1 cellular context compared by ENCODE assay signal in the genomic region with DNA sequence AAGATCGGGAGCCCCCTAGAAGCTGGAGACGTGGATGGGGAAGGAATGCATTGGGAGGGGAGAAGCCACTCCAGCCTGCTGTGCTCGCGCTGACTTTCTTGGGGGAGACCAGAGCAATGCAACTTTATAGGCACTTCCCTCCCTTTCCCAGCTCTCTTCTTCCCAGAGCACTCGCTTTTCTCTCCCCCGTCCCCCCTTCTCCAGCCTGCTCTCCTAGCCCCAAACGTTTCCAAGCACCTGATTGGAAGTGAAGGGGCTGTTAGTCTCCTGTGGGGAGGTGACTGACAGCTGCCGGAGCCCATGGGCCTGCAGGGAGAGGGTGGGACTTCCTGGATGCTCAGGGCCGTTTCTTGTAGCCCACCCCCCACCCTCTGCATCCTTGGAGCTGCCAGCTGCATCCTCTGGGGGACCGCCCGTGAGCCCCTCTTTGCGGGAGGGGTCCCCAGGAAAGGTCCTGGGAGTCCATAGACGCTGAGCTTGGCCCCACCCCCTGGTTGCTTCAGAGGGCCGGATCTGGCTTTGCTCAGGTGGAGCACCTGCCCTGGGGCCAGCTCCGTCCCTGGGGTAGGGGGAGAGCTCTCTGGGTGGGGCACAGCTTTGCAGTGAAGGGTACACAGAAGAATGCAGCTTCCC.
TF ChIP-seq lines count a peak whose summit lies in the region.

No MANE protein-coding gene starts in this region.

TF ChIP-seq in K562, 482 proteins besides CTCF, POLR2A, EP300 and RAD21 (continued from another document and continues in another):
- TF ChIP-seq CHD7 (IDR thresholded peaks at IDR 0.05; ENCODE audit: low read depth, low read length) (no peak), SNIP1 (IDR thresholded peaks at IDR 0.05; ENCODE audit: low read depth) (no peak), ZSCAN32 (CRISPR knock-in tag; IDR thresholded peaks at IDR 0.05) (no peak), NONO (IDR thresholded peaks at IDR 0.05; ENCODE audit: low read depth in 2 of 2, low read length in 1 of 2) (no peak), ZNF354B (CRISPR knock-in tag; IDR thresholded peaks at IDR 0.05) (no peak), KAT8 (IDR thresholded peaks at IDR 0.05; ENCODE audit: low read depth) (no peak), ZFPM2 (CRISPR knock-in tag; IDR thresholded peaks at IDR 0.05) (no peak), ZNF41 (CRISPR knock-in tag; conservative IDR thresholded peaks at IDR 0.05) (no peak), GABPB1 (CRISPR knock-in tag; IDR thresholded peaks at IDR 0.05) (peak; percentile 85), SRSF1 (IDR thresholded peaks at IDR 0.05; ENCODE audit: low read depth, low read length) (no peak), HOXB6 (CRISPR knock-in tag; IDR thresholded peaks at IDR 0.05; ENCODE audit: borderline replicate concordance) (no peak), ZNF830 (CRISPR knock-in tag; IDR thresholded peaks at IDR 0.05) (no peak), NR1H2 (CRISPR knock-in tag; IDR thresholded peaks at IDR 0.05) (no peak), SP2 (IDR thresholded peaks at IDR 0.05; ENCODE audit: extremely low read depth, low read depth, low read length, poor library complexity, severe bottlenecking) (peak; percentile 49), NFYB (IDR thresholded peaks at IDR 0.05; ENCODE audit: extremely low read depth, insufficient read length) (peak; percentile 76), ZNF253 (CRISPR knock-in tag; conservative IDR thresholded peaks at IDR 0.05) (no peak), HCFC1 (IDR thresholded peaks at IDR 0.05; ENCODE audit: low read depth, low read length) (no peak), MEF2D (tag; conservative IDR thresholded peaks at IDR 0.05; ENCODE audit: low read depth) (no peak)
- TF ChIP-seq, protein P1, sequence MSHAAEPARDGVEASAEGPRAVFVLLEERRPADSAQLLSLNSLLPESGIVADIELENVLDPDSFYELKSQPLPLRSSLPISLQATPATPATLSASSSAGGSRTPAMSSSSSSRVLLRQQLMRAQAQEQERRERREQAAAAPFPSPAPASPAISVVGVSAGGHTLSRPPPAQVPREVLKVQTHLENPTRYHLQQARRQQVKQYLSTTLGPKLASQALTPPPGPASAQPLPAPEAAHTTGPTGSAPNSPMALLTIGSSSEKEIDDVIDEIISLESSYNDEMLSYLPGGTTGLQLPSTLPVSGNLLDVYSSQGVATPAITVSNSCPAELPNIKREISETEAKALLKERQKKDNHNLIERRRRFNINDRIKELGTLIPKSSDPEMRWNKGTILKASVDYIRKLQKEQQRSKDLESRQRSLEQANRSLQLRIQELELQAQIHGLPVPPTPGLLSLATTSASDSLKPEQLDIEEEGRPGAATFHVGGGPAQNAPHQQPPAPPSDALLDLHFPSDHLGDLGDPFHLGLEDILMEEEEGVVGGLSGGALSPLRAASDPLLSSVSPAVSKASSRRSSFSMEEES (CRISPR knock-in tag; IDR thresholded peaks at IDR 0.05) = no peak
- TF ChIP-seq, protein P2, sequence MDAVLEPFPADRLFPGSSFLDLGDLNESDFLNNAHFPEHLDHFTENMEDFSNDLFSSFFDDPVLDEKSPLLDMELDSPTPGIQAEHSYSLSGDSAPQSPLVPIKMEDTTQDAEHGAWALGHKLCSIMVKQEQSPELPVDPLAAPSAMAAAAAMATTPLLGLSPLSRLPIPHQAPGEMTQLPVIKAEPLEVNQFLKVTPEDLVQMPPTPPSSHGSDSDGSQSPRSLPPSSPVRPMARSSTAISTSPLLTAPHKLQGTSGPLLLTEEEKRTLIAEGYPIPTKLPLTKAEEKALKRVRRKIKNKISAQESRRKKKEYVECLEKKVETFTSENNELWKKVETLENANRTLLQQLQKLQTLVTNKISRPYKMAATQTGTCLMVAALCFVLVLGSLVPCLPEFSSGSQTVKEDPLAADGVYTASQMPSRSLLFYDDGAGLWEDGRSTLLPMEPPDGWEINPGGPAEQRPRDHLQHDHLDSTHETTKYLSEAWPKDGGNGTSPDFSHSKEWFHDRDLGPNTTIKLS (IDR thresholded peaks at IDR 0.05; ENCODE audit: borderline replicate concordance, low read depth) = no peak
- TF ChIP-seq, protein P3, sequence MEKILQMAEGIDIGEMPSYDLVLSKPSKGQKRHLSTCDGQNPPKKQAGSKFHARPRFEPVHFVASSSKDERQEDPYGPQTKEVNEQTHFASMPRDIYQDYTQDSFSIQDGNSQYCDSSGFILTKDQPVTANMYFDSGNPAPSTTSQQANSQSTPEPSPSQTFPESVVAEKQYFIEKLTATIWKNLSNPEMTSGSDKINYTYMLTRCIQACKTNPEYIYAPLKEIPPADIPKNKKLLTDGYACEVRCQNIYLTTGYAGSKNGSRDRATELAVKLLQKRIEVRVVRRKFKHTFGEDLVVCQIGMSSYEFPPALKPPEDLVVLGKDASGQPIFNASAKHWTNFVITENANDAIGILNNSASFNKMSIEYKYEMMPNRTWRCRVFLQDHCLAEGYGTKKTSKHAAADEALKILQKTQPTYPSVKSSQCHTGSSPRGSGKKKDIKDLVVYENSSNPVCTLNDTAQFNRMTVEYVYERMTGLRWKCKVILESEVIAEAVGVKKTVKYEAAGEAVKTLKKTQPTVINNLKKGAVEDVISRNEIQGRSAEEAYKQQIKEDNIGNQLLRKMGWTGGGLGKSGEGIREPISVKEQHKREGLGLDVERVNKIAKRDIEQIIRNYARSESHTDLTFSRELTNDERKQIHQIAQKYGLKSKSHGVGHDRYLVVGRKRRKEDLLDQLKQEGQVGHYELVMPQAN (IDR thresholded peaks at IDR 0.05; ENCODE audit: borderline replicate concordance) = no peak
